24 cellular contexts compared by ENCODE assay signal in the genomic region with DNA sequence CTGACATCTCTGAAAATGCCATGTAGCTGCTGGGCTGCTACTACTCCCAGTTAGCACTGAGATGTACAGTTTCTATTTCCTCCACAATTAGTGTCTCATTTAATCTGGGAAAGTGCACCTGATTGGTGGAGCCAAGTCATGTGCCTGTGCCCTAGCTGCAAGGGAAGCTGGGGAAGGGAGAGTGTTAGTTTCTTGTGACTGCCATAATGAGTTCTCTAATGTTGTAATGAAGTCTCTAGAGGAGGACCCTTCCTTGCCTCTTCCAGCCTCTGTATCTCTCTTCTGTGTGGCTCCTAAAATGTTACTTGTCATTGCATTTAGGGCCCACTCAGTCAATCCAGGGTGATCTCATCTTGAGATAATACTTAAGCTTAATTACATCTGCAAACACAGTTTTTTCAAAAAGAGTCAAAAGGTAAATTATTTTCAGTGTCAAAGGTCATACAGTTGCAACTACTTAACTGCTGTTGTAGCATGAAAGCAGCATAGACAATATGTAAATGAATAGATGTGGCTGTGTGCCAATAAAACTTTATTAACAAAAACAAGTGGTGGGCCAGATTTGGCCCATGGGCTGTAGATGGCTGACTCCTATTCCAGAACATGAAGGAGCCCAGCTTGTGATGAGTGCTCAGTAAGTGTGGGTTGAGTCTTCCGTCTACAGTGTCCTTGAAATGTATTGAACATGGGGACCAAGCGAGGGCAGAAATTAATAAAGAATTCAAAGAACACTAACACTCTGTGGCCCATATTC.
DNase-seq lines count a peak whose midpoint lies in the region; ATAC-seq, FAIRE-seq and TF ChIP-seq lines count a peak whose summit lies in the region.
"Had no signal": no experiment of that assay in that cellular context is flagged by ENCODE, and none has a peak within 500 bp of the region (broad histone marks: within the 10 kb centered on the region; RNA-seq: fewer than 3 reads in every experiment).

No MANE protein-coding gene starts in this region.

- no peak overlapping the region for H3K4me3 Mint-ChIP-seq in activated CD8-positive, alpha-beta T cell treated with anti-CD3 and anti-CD28 coated beads for 36 hours
- H3K4me3 Mint-ChIP-seq in activated CD8-positive, alpha-beta T cell treated with anti-CD3 and anti-CD28 coated beads, Interleukin-2, amount 10 ng/mL, durations not matched to agents 7 days and 5 days, result no peak overlapping the region
- H3K4me3 Mint-ChIP-seq: B cell; CD14-positive monocyte; H9; IgD-negative memory B cell; T-helper 1 cell treated with Interleukin-12 subunit alpha and Interleukin-12 subunit beta and Interleukin-4 antibody, amounts not matched to agents 30 μg/mL and 1 μg/mL, for 36 hours had no signal

- H4K20me1 ChIP-seq in MM.1S (ENCODE audit: insufficient read depth, low read length) (no peaks in the 10 kb centered on the region), GM12878 (ENCODE audit: control insufficient read depth, insufficient read depth) (no peaks in the 10 kb centered on the region; the same call in 1 of the 2 replicates)

- no peaks in the 10 kb centered on the region for H3K9me2 ChIP-seq in MM.1S (replicated peaks; ENCODE audit: insufficient read depth, low read length)

- intact Hi-C loops in activated CD8-positive, alpha-beta T cell treated with anti-CD3 and anti-CD28 coated beads for 36 hours (cut with micrococcal nuclease), result no loop called here
- intact Hi-C loops in GM12878 (cut with micrococcal nuclease; ENCODE audit: unreplicated experiment), result no loop called here

- no peak overlapping the region for H3K9ac ChIP-seq in MM.1S (ENCODE audit: low read length)
- H3K9ac ChIP-seq in GM12878 (ENCODE audit: control insufficient read depth, insufficient read depth, low read length), result no peak overlapping the region

- H3K36me3 Mint-ChIP-seq in activated CD8-positive, alpha-beta T cell treated with anti-CD3 and anti-CD28 coated beads for 36 hours (ENCODE audit: low read depth), result no peaks in the 10 kb centered on the region
- no peaks in the 10 kb centered on the region for H3K36me3 Mint-ChIP-seq in activated CD8-positive, alpha-beta T cell treated with anti-CD3 and anti-CD28 coated beads, Interleukin-2, amount 10 ng/mL, durations not matched to agents 7 days and 5 days (ENCODE audit: low read depth)

- no peak for TF ChIP-seq POLR2A in GM12878 (IDR thresholded peaks at IDR 0.05; ENCODE audit: low read depth, low read length)

- no peak overlapping the region for H3K27ac ChIP-seq in MM.1S (ENCODE audit: low read length)
- no peak overlapping the region for H3K27ac ChIP-seq in GM12878 (ENCODE audit: control insufficient read depth, insufficient read depth)
- H3K27ac ChIP-seq: SJSA1 had no signal

- POLR2A ChIA-PET in activated CD8-positive, alpha-beta T cell treated with anti-CD3 and anti-CD28 coated beads for 36 hours (lab: Charles Lee), result no interaction called here
- POLR2A ChIA-PET in activated CD8-positive, alpha-beta T cell treated with anti-CD3 and anti-CD28 coated beads, Interleukin-2, amount 10 ng/mL, durations not matched to agents 7 days and 5 days (lab: Charles Lee), result no interaction called here
- POLR2A ChIA-PET in GM12878 (lab: Charles Lee), result interaction anchor here (0.5 kb wide), 1 partner anchor 118 kb away, joined by 3 read pairs; no protein-coding TSS in a partner anchor

- CTCF ChIA-PET in activated CD8-positive, alpha-beta T cell treated with anti-CD3 and anti-CD28 coated beads for 36 hours (lab: Charles Lee), result interaction anchor here (0.7 kb wide), 1 partner anchor 282 kb away, joined by 3 read pairs; no protein-coding TSS in a partner anchor
- CTCF ChIA-PET in activated CD8-positive, alpha-beta T cell treated with anti-CD3 and anti-CD28 coated beads, Interleukin-2, amount 10 ng/mL, durations not matched to agents 7 days and 5 days (lab: Charles Lee), result no interaction called here
- CTCF ChIA-PET in GM12878 (lab: Yijun Ruan, JAX), result no interaction called here

- H2AFZ ChIP-seq in MM.1S (ENCODE audit: low read length), result peak overlapping the region; percentile 23; the same call in 1 of the 2 replicates
- no peak overlapping the region for H2AFZ ChIP-seq in GM12878 (ENCODE audit: control insufficient read depth, low read depth, low read length)

- no peaks in the 10 kb centered on the region for H3K79me2 ChIP-seq in MM.1S (ENCODE audit: low read length)
- no peaks in the 10 kb centered on the region for H3K79me2 ChIP-seq in GM12878 (ENCODE audit: control insufficient read depth, insufficient read depth, low read length)

- H3K4me1 ChIP-seq in MM.1S (ENCODE audit: low read length) (peaks cover 7% of the 10 kb centered on the region; the same call in 1 of the 2 replicates), GM12878 (ENCODE audit: control insufficient read depth, insufficient read depth, low read length) (no peaks in the 10 kb centered on the region)

- no peaks in the 10 kb centered on the region for H3K9me3 ChIP-seq in MM.1S (replicated peaks; ENCODE audit: insufficient read depth, low read length)
- H3K9me3 ChIP-seq in GM12878 (replicated peaks; ENCODE audit: control insufficient read depth, insufficient read depth, low read length), result peaks cover 6% of the 10 kb centered on the region; the same call in 2 of the 3 replicates
- H3K9me3 ChIP-seq: MG63 had no signal

- BruUV-seq in GM12878 (replicated peaks; lab: Mats Ljungman, UMichigan), result no TSS peak

- H3K9me3 Mint-ChIP-seq in activated CD8-positive, alpha-beta T cell treated with anti-CD3 and anti-CD28 coated beads for 36 hours, result peaks cover 5% of the 10 kb centered on the region
- H3K9me3 Mint-ChIP-seq in activated CD8-positive, alpha-beta T cell treated with anti-CD3 and anti-CD28 coated beads, Interleukin-2, amount 10 ng/mL, durations not matched to agents 7 days and 5 days (ENCODE audit: insufficient read depth), result peaks cover 6% of the 10 kb centered on the region

- H3K36me3 ChIP-seq in MM.1S (replicated peaks; ENCODE audit: insufficient read depth, low read length) (no peaks in the 10 kb centered on the region), GM12878 (ENCODE audit: control insufficient read depth in 2 of 2, insufficient read depth in 2 of 2, low read length in 1 of 2) (no peaks in the 10 kb centered on the region)
- H3K36me3 ChIP-seq: MG63, SJSA1 had no signal

- SMC1A ChIA-PET in GM12878 (lab: Charles Lee; ENCODE audit: uncharacterized antibody, unreplicated experiment), result no interaction called here

- WGBS in GM12878 (ENCODE audit: insufficient coverage, insufficient replicate concordance, low lambda C conversion rate, missing lambda C conversion rate), result 100% methylated on average over 2 of the region's 2 CpGs

- no peak overlapping the region for H3K4me3 ChIP-seq in MM.1S (ENCODE audit: low read length)
- no peak overlapping the region for H3K4me3 ChIP-seq in GM12878
- H3K4me3 ChIP-seq: MG63, SJSA1 had no signal

- FAIRE-seq in GM12878 (lab: Jason Lieb, UNC), result no peak
- FAIRE-seq: A204.1, HTR-8/SVneo had no signal

- no peak overlapping the region for H3K27ac Mint-ChIP-seq in activated CD8-positive, alpha-beta T cell treated with anti-CD3 and anti-CD28 coated beads for 36 hours
- H3K27ac Mint-ChIP-seq in activated CD8-positive, alpha-beta T cell treated with anti-CD3 and anti-CD28 coated beads, Interleukin-2, amount 10 ng/mL, durations not matched to agents 7 days and 5 days, result no peak overlapping the region
- H3K27ac Mint-ChIP-seq: B cell; H9; T-helper 1 cell treated with Interleukin-12 subunit alpha and Interleukin-12 subunit beta and Interleukin-4 antibody, amounts not matched to agents 30 μg/mL and 1 μg/mL, for 36 hours had no signal

- in situ Hi-C loops in GM12878 (cut with MboI), result no loop called here

- DNase-seq in activated CD8-positive, alpha-beta T cell treated with anti-CD3 and anti-CD28 coated beads for 36 hours, result peak; percentile 10
- DNase-seq in activated CD8-positive, alpha-beta T cell treated with anti-CD3 and anti-CD28 coated beads, Interleukin-2, amount 10 ng/mL, durations not matched to agents 7 days and 5 days, result no peak
- DNase-seq in MM.1S (no peak), GM12878 (ENCODE audit: low read depth, low spot score) (no peak), NCI-H526 treated with DMSO at 0.1 percent for 48 hours (lab: John Stamatoyannopoulos, UW) (no peak), GDM1 (lab: John Stamatoyannopoulos, UW) (no peak)
- DNase-seq: EL, H9, Kasumi-1, MG63, NCI-H1092 treated with DMSO at 0.1 percent for 48 hours, NCI-H1436 treated with DMSO at 0.1 percent for 48 hours, NCI-H1930, NCI-H226, NCI-H524 had no signal

- TF ChIP-seq EP300 in GM12878 (IDR thresholded peaks at IDR 0.05; ENCODE audit: borderline replicate concordance in 1 of 2, control insufficient read depth in 1 of 2, low read depth in 2 of 2, low read length in 2 of 2), result no peak

- no peak for ATAC-seq in activated CD8-positive, alpha-beta T cell treated with anti-CD3 and anti-CD28 coated beads for 36 hours
- ATAC-seq in activated CD8-positive, alpha-beta T cell treated with anti-CD3 and anti-CD28 coated beads, Interleukin-2, amount 10 ng/mL, durations not matched to agents 7 days and 5 days, result no peak
- no peak for ATAC-seq in GM12878
- ATAC-seq in HG03342 (IDR thresholded peaks at IDR 0.05; ENCODE audit: unreplicated experiment), result no peak
- ATAC-seq: Right ventricle myocardium inferior had no signal

- H3F3A ChIP-seq in MM.1S (ENCODE audit: insufficient read depth, low read length), result no peaks in the 10 kb centered on the region

- no peaks in the 10 kb centered on the region for H3K27me3 Mint-ChIP-seq in activated CD8-positive, alpha-beta T cell treated with anti-CD3 and anti-CD28 coated beads for 36 hours
- H3K27me3 Mint-ChIP-seq in activated CD8-positive, alpha-beta T cell treated with anti-CD3 and anti-CD28 coated beads, Interleukin-2, amount 10 ng/mL, durations not matched to agents 7 days and 5 days (ENCODE audit: low read depth), result no peaks in the 10 kb centered on the region
- H3K27me3 Mint-ChIP-seq: B cell had no signal

- RAD21 ChIA-PET in GM12878 (lab: Charles Lee; ENCODE audit: unreplicated experiment), result no interaction called here

- H3K4me2 ChIP-seq in MM.1S (ENCODE audit: low read depth, low read length) (no peak overlapping the region), GM12878 (ENCODE audit: control insufficient read depth, insufficient read depth) (no peak overlapping the region)

- TF ChIP-seq CTCF in activated CD8-positive, alpha-beta T cell treated with anti-CD3 and anti-CD28 coated beads for 36 hours (IDR thresholded peaks at IDR 0.05), result no peak
- TF ChIP-seq CTCF in MM.1S (IDR thresholded peaks at IDR 0.05; ENCODE audit: low read length) (no peak), GM12878 (IDR thresholded peaks at IDR 0.05 in 2 of 3, conservative IDR thresholded peaks at IDR 0.05 in 1 of 3; ENCODE audit: control insufficient read depth in 2 of 3, extremely low read depth in 1 of 3, insufficient read depth in 1 of 3, low read depth in 3 of 3, low read length in 3 of 3) (no peak)

- no peak for TF ChIP-seq RAD21 in GM12878 (IDR thresholded peaks at IDR 0.05; ENCODE audit: insufficient read depth, low read depth, low read length)

- H3K27me3 ChIP-seq in MM.1S (replicated peaks; ENCODE audit: insufficient read depth, low read length), result no peaks in the 10 kb centered on the region
- no peaks in the 10 kb centered on the region; a peak in 1 of 4 replicates for H3K27me3 ChIP-seq in GM12878 (replicated peaks in 1 of 2; ENCODE audit: control insufficient read depth in 2 of 2, insufficient read depth in 2 of 2, low read length in 1 of 2)
- H3K27me3 ChIP-seq: MG63, SJSA1 had no signal

- H3K4me1 Mint-ChIP-seq in activated CD8-positive, alpha-beta T cell treated with anti-CD3 and anti-CD28 coated beads for 36 hours (ENCODE audit: low read depth), result no peaks in the 10 kb centered on the region
- H3K4me1 Mint-ChIP-seq in activated CD8-positive, alpha-beta T cell treated with anti-CD3 and anti-CD28 coated beads, Interleukin-2, amount 10 ng/mL, durations not matched to agents 7 days and 5 days (ENCODE audit: low read depth), result no peaks in the 10 kb centered on the region
- H3K4me1 Mint-ChIP-seq: B cell, IgD-negative memory B cell had no signal
